In the genomic region with DNA sequence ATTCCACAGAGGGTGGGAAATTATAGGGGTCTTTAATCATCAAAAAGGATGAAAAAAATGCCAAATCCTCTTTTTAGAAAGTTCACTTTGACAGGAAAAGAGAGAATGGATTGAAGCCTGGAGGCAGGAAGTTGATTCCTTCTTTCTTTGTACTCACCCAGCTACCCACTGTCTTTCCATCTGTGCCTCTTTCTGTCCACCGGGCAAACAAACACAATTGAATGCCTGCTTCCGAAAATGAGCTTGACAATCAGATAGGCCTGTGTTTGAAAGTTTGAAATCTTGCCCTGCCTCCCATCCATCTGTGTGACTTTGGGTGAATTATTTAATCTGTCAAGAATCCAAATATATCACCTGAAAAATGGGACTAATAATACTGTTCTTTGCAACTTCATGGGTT, we compare ENCODE assay signal across 25 cellular contexts.
"Had no signal": no experiment of that assay in that cellular context is flagged by ENCODE, and none has a peak within 500 bp of the region (broad histone marks: within the 10 kb centered on the region; RNA-seq: fewer than 3 reads in every experiment).

No MANE protein-coding gene starts in this region.

- H3K4me3 Mint-ChIP-seq: immature natural killer cell; mesothelial cell of epicardium; naive B cell; natural killer cell; nephron progenitor cell; neural progenitor cell; stimulated activated naive B cell treated with anti-CD40 and anti-IgM and Interleukin-4, amounts not matched to agents 10 μg/mL and 1 μg/mL and 100 μg/mL, for 72 hours had no signal

- H3K27ac Mint-ChIP-seq: mesothelial cell of epicardium; naive B cell; natural killer cell; nephron progenitor cell; neural progenitor cell; progenitor cell of endocrine pancreas; stimulated activated naive B cell treated with anti-CD40 and anti-IgM and Interleukin-4, amounts not matched to agents 10 μg/mL and 1 μg/mL and 100 μg/mL, for 72 hours had no signal

- H3K9me3 Mint-ChIP-seq: immature natural killer cell; mesothelial cell of epicardium; naive B cell; natural killer cell; nephron progenitor cell; neural progenitor cell; stimulated activated naive B cell treated with anti-CD40 and anti-IgM and Interleukin-4, amounts not matched to agents 10 μg/mL and 1 μg/mL and 100 μg/mL, for 72 hours had no signal

- H3K4me1 Mint-ChIP-seq: mesothelial cell of epicardium had no signal

- DNase-seq: hypothalamus; immature natural killer cell; kidney; left colon; left lung; mesendoderm; naive B cell; natural killer cell; nephron progenitor cell; occipital lobe; ovary; right cardiac atrium; stimulated activated CD4-positive, alpha-beta T cell treated with anti-CD3 and anti-CD28 coated beads, Interleukin-12 subunit alpha, Interleukin-12 subunit beta, amount 100 ng/mL, for 4 hours; stimulated activated CD4-positive, alpha-beta T cell treated with anti-CD3 and anti-CD28 coated beads, Interleukin-15, amount 100 ng/mL, for 24 hours; stimulated activated CD4-positive, alpha-beta T cell treated with anti-CD3 and anti-CD28 coated beads, Interleukin-2, amount 100 ng/mL, for 24 hours; stimulated activated CD4-positive, alpha-beta T cell treated with anti-CD3 and anti-CD28 coated beads, Interleukin-4, amount 100 ng/mL, for 1 hour; stimulated activated naive B cell treated with anti-CD40 and anti-IgM and Interleukin-4, amounts not matched to agents 10 μg/mL and 1 μg/mL and 100 μg/mL, for 72 hours; stimulated activated naive CD8-positive, alpha-beta T cell treated with anti-CD3 and anti-CD28 coated beads, Interleukin-15, Interleukin-2, amounts not matched to agents 100 U/mL and 50 U/mL, for 24 hours; stomach; testis; thyroid gland; transverse colon had no signal

- H3K36me3 Mint-ChIP-seq: immature natural killer cell; mesothelial cell of epicardium; naive B cell; natural killer cell; neural progenitor cell; stimulated activated naive B cell treated with anti-CD40 and anti-IgM and Interleukin-4, amounts not matched to agents 10 μg/mL and 1 μg/mL and 100 μg/mL, for 72 hours had no signal
